10 cellular contexts compared by ENCODE assay signal in the genomic region with DNA sequence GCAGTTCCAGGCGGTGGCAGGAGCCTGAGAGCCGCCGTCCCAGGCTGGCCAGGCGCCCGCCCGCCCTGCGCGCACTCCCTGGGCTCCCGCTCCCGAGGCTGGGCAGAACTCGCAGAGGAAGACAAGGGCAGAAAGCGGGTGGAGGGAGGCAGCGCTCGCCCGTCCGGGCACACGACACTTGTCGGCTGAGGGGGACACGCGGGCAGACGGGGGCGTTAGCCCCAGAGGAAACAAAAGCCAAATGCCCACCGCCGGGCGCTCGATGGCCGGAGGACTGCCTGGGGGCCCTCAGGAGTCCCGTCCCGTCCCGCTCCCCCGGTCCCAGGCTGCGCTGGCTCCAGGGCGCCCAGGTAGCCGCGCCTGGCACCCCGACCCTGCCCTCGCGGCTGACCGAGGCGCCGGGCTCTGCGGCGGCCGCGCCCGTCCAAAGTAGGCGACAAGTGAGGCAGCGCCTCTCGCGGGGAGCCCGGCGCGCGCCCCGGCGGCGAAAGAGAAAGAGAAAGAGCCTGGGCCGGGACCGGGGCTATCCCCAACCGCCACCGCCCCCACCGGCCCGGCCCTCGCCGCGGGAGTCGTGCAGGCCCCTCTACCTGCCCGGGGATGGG. TPM values are rescaled to one million over a fixed set of nuclear protein-coding genes. Genes with fewer than 3 reads are reported as not detected.
DNase-seq lines count a peak whose midpoint lies in the region; ATAC-seq, FAIRE-seq and TF ChIP-seq lines count a peak whose summit lies in the region.
"Had no signal": no experiment of that assay in that cellular context is flagged by ENCODE, and none has a peak within 500 bp of the region (broad histone marks: within the 10 kb centered on the region; RNA-seq: fewer than 3 reads in every experiment).

No MANE protein-coding gene starts in this region.

- TF ChIP-seq CTCF in nephron progenitor cell (IDR thresholded peaks at IDR 0.05), result no peak
- peak; percentile 45 for TF ChIP-seq CTCF in type B pancreatic cell (conservative IDR thresholded peaks at IDR 0.05)

- peak; percentile 62 for DNase-seq in activated CD8-positive, alpha-beta memory T cell treated with anti-CD3 and anti-CD28 coated beads, Interleukin-2, amount 50 U/mL, for 48 hours
- DNase-seq in frontal cortex (ENCODE audit: low spot score in 2 of 2), result peak; percentile 74 to 82
- DNase-seq in nephron progenitor cell, result peak; percentile 63
- DNase-seq in type B pancreatic cell (ENCODE audit: extremely low spot score, unreplicated experiment), result no peak
- DNase-seq in dedifferentiated amniotic fluid mesenchymal stem cell (ENCODE audit: extremely low spot score), result no peak

- H3K27me3 Mint-ChIP-seq in nephron progenitor cell (ENCODE audit: low read depth, poor library complexity), result peaks cover 83% of the 10 kb centered on the region
- peaks cover 67% of the 10 kb centered on the region for H3K27me3 Mint-ChIP-seq in type B pancreatic cell

- no peak for FAIRE-seq in frontal cortex (lab: Jason Lieb, UNC)

- H3K4me3 Mint-ChIP-seq in nephron progenitor cell (peak overlapping the region; percentile 82), type B pancreatic cell (peak overlapping the region; percentile 85)

- H3K27me3 ChIP-seq in BLaER1 treated with 17β-estradiol and CSF1 and Interleukin-3, amounts not matched to agents 10 nM and 100 nM, result peaks cover 0 to 7% (median 0%) of the 10 kb centered on the region in 11 experiments; a peak in 2 of 22 replicates

- peaks cover 11% of the 10 kb centered on the region for H3K9me3 Mint-ChIP-seq in nephron progenitor cell
- no peaks in the 10 kb centered on the region for H3K9me3 Mint-ChIP-seq in type B pancreatic cell

- H3K9me3 ChIP-seq in BLaER1 treated with 17β-estradiol and CSF1 and Interleukin-3, amounts not matched to agents 10 nM and 100 nM (replicated peaks in 1 of 11), result no peaks in the 10 kb centered on the region

- 0 out of 22 replicates have a peak, but pooled peaks cover 0 to 4% (median 0%) of the 10 kb centered on the region in 11 experiments for H4K20me1 ChIP-seq in BLaER1 treated with 17β-estradiol and CSF1 and Interleukin-3, amounts not matched to agents 10 nM and 100 nM

- H3K36me3 ChIP-seq in BLaER1 treated with 17β-estradiol and CSF1 and Interleukin-3, amounts not matched to agents 10 nM and 100 nM, result no peaks in the 10 kb centered on the region

- peak; percentile 81 for ATAC-seq in GM19351 (IDR thresholded peaks at IDR 0.05; ENCODE audit: unreplicated experiment)
- ATAC-seq in HG03354 (IDR thresholded peaks at IDR 0.05; ENCODE audit: poor library complexity, severe bottlenecking, unreplicated experiment), result peak; percentile 92

- H3K27ac Mint-ChIP-seq in nephron progenitor cell (no peak overlapping the region), type B pancreatic cell (peak overlapping the region; percentile 62)

- peaks cover 0 to 22% (median 8%) of the 10 kb centered on the region in 10 experiments; a peak in 15 of 20 replicates for H3K4me1 ChIP-seq in BLaER1 treated with 17β-estradiol and CSF1 and Interleukin-3, amounts not matched to agents 10 nM and 100 nM

- H3K4me3 ChIP-seq in BLaER1 treated with 17β-estradiol and CSF1 and Interleukin-3, amounts not matched to agents 10 nM and 100 nM, result peak overlapping the region; percentile 80 to 96 (median 87)

- H3K4me1 Mint-ChIP-seq in nephron progenitor cell (peaks cover 9% of the 10 kb centered on the region), type B pancreatic cell (ENCODE audit: unreplicated experiment) (peaks cover 8% of the 10 kb centered on the region)

- H3K27ac ChIP-seq in BLaER1 treated with 17β-estradiol and CSF1 and Interleukin-3, amounts not matched to agents 10 nM and 100 nM, result peak overlapping the region; percentile 82 to 93 (median 88)
- H3K27ac ChIP-seq: HL-60 had no signal

- H3K9ac ChIP-seq in BLaER1 treated with 17β-estradiol and CSF1 and Interleukin-3, amounts not matched to agents 10 nM and 100 nM, result peak overlapping the region; percentile 88 to 94 (median 90)

- peak overlapping the region; percentile 82 to 96 (median 91) for H3K4me2 ChIP-seq in BLaER1 treated with 17β-estradiol and CSF1 and Interleukin-3, amounts not matched to agents 10 nM and 100 nM

- no peaks in the 10 kb centered on the region for H3K36me3 Mint-ChIP-seq in nephron progenitor cell (ENCODE audit: low read depth)
- no peaks in the 10 kb centered on the region for H3K36me3 Mint-ChIP-seq in type B pancreatic cell

RNA-seq across cellular contexts. Expression of a gene that starts 0.5 kb away (rescaled TPM):
- total RNA-seq in frontal cortex (34.2 TPM), type B pancreatic cell (ENCODE audit: low replicate concordance) (2.2 and 4.6 TPM in 2 replicates)
- total RNA-seq: myocyte had no signal

Comparison
In these comparisons a context has a peak if more than half of its experiments do, and no peak if none do; other contexts are left out.
1. DNase-seq: peak in activated CD8-positive, alpha-beta memory T cell treated with anti-CD3 and anti-CD28 coated beads, Interleukin-2, amount 50 U/mL, for 48 hours (single experiment), frontal cortex (2 of 2) and nephron progenitor cell (single experiment); none in type B pancreatic cell (single experiment) and dedifferentiated amniotic fluid mesenchymal stem cell (single experiment).